ENCODE assay signal across 1 cellular context in the genomic region with DNA sequence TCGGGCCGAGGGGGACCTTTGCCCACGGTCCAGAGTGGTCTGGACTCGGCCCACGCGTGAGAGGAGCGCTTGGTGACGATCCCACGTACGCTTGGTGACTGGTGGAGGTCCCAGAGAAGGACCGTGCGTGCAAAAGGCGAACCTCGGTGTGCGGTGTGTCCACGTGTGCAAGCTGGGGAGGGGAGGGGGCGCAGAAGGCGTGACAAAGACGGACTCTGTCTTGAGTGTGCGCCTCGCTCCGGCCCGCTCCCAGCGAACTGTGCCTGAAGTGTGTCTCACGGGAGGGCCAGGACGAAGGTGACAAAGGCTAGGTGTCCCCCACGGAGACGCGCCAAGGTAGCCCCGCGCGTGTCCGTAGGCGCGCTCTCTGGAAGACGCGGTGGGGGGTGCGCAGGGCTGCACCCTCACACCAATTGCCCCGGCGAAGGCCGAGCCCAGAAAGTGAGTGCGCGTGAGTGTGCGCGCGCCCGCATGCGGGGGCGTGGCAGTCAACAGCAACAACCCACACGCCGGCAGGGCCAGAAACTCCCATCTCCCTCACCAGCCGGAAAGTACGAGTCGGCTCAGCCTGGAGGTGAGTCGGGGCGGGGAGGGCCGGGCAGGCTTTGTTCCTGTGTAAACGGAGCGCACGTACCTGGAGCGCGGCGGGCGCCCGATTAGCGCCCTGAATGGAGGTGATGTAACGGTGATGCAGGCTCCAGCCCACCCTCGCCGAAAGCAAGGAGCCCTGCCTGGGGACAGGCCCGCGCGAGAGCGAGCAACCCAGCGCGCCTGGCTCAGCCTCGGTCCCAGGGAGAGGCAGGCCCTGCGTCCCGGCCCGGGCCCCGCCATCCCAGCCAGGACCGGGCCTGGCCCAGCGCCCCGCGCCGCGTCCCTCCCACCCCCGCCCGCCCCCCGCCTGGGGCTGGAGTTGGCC.
TF ChIP-seq lines count a peak whose summit lies in the region.

A gene with protein sequence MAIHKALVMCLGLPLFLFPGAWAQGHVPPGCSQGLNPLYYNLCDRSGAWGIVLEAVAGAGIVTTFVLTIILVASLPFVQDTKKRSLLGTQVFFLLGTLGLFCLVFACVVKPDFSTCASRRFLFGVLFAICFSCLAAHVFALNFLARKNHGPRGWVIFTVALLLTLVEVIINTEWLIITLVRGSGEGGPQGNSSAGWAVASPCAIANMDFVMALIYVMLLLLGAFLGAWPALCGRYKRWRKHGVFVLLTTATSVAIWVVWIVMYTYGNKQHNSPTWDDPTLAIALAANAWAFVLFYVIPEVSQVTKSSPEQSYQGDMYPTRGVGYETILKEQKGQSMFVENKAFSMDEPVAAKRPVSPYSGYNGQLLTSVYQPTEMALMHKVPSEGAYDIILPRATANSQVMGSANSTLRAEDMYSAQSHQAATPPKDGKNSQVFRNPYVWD (plus strand): TSS at position 521 of the 916 bp plus-strand sequence. CDS start 7,689 bp downstream, outside the sequence.

TF ChIP-seq in HepG2, 621 proteins besides CTCF, POLR2A, EP300 and RAD21 (continued from another document and continues in another):
- TF ChIP-seq TEAD3 (CRISPR knock-in tag; optimal IDR thresholded peaks at IDR 0.05; ENCODE audit: borderline replicate concordance) (peak; percentile 72), ATAD3A (CRISPR knock-in tag; IDR thresholded peaks at IDR 0.05) (0 out of 2 replicates have a peak, but pooled peaks have one; percentile 16), ARNT2 (CRISPR knock-in tag; IDR thresholded peaks at IDR 0.05; ENCODE audit: low read depth) (peak; percentile 93), SP1 (IDR thresholded peaks at IDR 0.05) (no peak), SP1 (CRISPR knock-in tag; IDR thresholded peaks at IDR 0.05) (peak; percentile 89), TBP (CRISPR knock-in tag; IDR thresholded peaks at IDR 0.05) (no peak; the same call in 1 of the 2 replicates), JUN (CRISPR knock-in tag; IDR thresholded peaks at IDR 0.05) (peak; percentile 67), MEIS1 (CRISPR knock-in tag; IDR thresholded peaks at IDR 0.05; ENCODE audit: borderline replicate concordance) (peak; percentile 94; the same call in 1 of the 2 replicates), ZNF678 (CRISPR knock-in tag; IDR thresholded peaks at IDR 0.05) (no peak), YEATS2 (CRISPR knock-in tag; IDR thresholded peaks at IDR 0.05; ENCODE audit: borderline replicate concordance) (peak; percentile 80), BRD4 (CRISPR knock-in tag; IDR thresholded peaks at IDR 0.05) (peak; percentile 58; the same call in 1 of the 2 replicates), SYNCRIP (IDR thresholded peaks at IDR 0.05; ENCODE audit: insufficient read depth, low read depth, low read length) (no peak), HES4 (CRISPR knock-in tag; IDR thresholded peaks at IDR 0.05; ENCODE audit: borderline replicate concordance) (peak; percentile 88), MAZ (IDR thresholded peaks at IDR 0.05; ENCODE audit: borderline replicate concordance, low read depth, low read length) (no peak), MAZ (CRISPR knock-in tag; IDR thresholded peaks at IDR 0.05; ENCODE audit: low read depth) (peak; percentile 95), ZNF629 (CRISPR knock-in tag; conservative IDR thresholded peaks at IDR 0.05) (no peak), ZZZ3 (CRISPR knock-in tag; IDR thresholded peaks at IDR 0.05; ENCODE audit: borderline replicate concordance) (peak; percentile 35; the same call in 1 of the 2 replicates), ARNT (IDR thresholded peaks at IDR 0.05) (no peak), ZFP36 (IDR thresholded peaks at IDR 0.05; ENCODE audit: borderline replicate concordance, low read depth, low read length, partially characterized antibody) (no peak), RCOR2 (CRISPR knock-in tag; IDR thresholded peaks at IDR 0.05) (no peak), EZH2 (conservative IDR thresholded peaks at IDR 0.05; ENCODE audit: low read depth, low read length) (no peak), GATAD1 (CRISPR knock-in tag; IDR thresholded peaks at IDR 0.05) (peak; percentile 71), GABPB1 (CRISPR knock-in tag; IDR thresholded peaks at IDR 0.05) (peak; percentile 80), ZNF782 (CRISPR knock-in tag; IDR thresholded peaks at IDR 0.05; ENCODE audit: borderline replicate concordance) (peak; percentile 99), DNMT3B (CRISPR knock-in tag; conservative IDR thresholded peaks at IDR 0.05) (peak; percentile 30; the same call in 1 of the 2 replicates), PLRG1 (conservative IDR thresholded peaks at IDR 0.05) (no peak), FOXP1 (IDR thresholded peaks at IDR 0.05) (0 out of 2 replicates have a peak, but pooled peaks have one; percentile 66), FOXP1 (CRISPR knock-in tag; IDR thresholded peaks at IDR 0.05) (peak; percentile 93), YY1 (IDR thresholded peaks at IDR 0.05; ENCODE audit: insufficient read depth, insufficient replicate concordance, low read depth, low read length) (peak; percentile 53), SMAD9 (CRISPR knock-in tag; IDR thresholded peaks at IDR 0.05) (peak; percentile 51; the same call in 1 of the 2 replicates), ZNF672 (CRISPR knock-in tag; IDR thresholded peaks at IDR 0.05) (peak; percentile 82; the same call in 1 of the 2 replicates), ZNF431 (CRISPR knock-in tag; IDR thresholded peaks at IDR 0.05; ENCODE audit: borderline replicate concordance, low read depth) (peak; percentile 76), NR2F1 (CRISPR knock-in tag; IDR thresholded peaks at IDR 0.05) (no peak), ZNF350 (CRISPR knock-in tag; IDR thresholded peaks at IDR 0.05; ENCODE audit: borderline replicate concordance, low read depth) (peak; percentile 79; the same call in 1 of the 2 replicates), SMARCE1 (IDR thresholded peaks at IDR 0.05; ENCODE audit: borderline replicate concordance) (no peak), CCDC6 (CRISPR knock-in tag; IDR thresholded peaks at IDR 0.05) (peak; percentile 84), ZNF569 (CRISPR knock-in tag; IDR thresholded peaks at IDR 0.05; ENCODE audit: borderline replicate concordance) (0 out of 2 replicates have a peak, but pooled peaks have one; percentile 71), TCF7L2 (IDR thresholded peaks at IDR 0.05; ENCODE audit: low read depth, low read length) (no peak), SOX6 (IDR thresholded peaks at IDR 0.05) (no peak), SOX6 (CRISPR knock-in tag; IDR thresholded peaks at IDR 0.05) (peak; percentile 92), CAMTA2 (CRISPR knock-in tag; IDR thresholded peaks at IDR 0.05; ENCODE audit: borderline replicate concordance) (peak; percentile 98)
- TF ChIP-seq, protein P1, sequence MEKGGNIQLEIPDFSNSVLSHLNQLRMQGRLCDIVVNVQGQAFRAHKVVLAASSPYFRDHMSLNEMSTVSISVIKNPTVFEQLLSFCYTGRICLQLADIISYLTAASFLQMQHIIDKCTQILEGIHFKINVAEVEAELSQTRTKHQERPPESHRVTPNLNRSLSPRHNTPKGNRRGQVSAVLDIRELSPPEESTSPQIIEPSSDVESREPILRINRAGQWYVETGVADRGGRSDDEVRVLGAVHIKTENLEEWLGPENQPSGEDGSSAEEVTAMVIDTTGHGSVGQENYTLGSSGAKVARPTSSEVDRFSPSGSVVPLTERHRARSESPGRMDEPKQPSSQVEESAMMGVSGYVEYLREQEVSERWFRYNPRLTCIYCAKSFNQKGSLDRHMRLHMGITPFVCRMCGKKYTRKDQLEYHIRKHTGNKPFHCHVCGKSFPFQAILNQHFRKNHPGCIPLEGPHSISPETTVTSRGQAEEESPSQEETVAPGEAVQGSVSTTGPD (CRISPR knock-in tag; IDR thresholded peaks at IDR 0.05) = peak; percentile 72; the same call in 1 of the 2 replicates
- TF ChIP-seq, protein P2, sequence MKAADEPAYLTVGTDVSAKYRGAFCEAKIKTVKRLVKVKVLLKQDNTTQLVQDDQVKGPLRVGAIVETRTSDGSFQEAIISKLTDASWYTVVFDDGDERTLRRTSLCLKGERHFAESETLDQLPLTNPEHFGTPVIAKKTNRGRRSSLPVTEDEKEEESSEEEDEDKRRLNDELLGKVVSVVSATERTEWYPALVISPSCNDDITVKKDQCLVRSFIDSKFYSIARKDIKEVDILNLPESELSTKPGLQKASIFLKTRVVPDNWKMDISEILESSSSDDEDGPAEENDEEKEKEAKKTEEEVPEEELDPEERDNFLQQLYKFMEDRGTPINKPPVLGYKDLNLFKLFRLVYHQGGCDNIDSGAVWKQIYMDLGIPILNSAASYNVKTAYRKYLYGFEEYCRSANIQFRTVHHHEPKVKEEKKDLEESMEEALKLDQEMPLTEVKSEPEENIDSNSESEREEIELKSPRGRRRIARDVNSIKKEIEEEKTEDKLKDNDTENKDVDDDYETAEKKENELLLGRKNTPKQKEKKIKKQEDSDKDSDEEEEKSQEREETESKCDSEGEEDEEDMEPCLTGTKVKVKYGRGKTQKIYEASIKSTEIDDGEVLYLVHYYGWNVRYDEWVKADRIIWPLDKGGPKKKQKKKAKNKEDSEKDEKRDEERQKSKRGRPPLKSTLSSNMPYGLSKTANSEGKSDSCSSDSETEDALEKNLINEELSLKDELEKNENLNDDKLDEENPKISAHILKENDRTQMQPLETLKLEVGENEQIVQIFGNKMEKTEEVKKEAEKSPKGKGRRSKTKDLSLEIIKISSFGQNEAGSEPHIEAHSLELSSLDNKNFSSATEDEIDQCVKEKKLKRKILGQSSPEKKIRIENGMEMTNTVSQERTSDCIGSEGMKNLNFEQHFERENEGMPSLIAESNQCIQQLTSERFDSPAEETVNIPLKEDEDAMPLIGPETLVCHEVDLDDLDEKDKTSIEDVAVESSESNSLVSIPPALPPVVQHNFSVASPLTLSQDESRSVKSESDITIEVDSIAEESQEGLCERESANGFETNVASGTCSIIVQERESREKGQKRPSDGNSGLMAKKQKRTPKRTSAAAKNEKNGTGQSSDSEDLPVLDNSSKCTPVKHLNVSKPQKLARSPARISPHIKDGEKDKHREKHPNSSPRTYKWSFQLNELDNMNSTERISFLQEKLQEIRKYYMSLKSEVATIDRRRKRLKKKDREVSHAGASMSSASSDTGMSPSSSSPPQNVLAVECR (CRISPR knock-in tag; IDR thresholded peaks at IDR 0.05; ENCODE audit: borderline replicate concordance) = peak; percentile 92
- TF ChIP-seq, protein P3, sequence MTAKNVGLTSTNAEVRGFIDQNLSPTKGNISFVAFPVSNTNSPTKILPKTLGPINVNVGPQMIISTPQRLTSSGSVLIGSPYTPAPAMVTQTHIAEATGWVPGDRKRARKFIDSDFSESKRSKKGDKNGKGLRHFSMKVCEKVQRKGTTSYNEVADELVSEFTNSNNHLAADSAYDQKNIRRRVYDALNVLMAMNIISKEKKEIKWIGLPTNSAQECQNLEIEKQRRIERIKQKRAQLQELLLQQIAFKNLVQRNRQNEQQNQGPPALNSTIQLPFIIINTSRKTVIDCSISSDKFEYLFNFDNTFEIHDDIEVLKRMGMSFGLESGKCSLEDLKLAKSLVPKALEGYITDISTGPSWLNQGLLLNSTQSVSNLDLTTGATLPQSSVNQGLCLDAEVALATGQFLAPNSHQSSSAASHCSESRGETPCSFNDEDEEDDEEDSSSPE (CRISPR knock-in tag; IDR thresholded peaks at IDR 0.05) = peak; percentile 67; the same call in 1 of the 2 replicates
- TF ChIP-seq, protein P4, sequence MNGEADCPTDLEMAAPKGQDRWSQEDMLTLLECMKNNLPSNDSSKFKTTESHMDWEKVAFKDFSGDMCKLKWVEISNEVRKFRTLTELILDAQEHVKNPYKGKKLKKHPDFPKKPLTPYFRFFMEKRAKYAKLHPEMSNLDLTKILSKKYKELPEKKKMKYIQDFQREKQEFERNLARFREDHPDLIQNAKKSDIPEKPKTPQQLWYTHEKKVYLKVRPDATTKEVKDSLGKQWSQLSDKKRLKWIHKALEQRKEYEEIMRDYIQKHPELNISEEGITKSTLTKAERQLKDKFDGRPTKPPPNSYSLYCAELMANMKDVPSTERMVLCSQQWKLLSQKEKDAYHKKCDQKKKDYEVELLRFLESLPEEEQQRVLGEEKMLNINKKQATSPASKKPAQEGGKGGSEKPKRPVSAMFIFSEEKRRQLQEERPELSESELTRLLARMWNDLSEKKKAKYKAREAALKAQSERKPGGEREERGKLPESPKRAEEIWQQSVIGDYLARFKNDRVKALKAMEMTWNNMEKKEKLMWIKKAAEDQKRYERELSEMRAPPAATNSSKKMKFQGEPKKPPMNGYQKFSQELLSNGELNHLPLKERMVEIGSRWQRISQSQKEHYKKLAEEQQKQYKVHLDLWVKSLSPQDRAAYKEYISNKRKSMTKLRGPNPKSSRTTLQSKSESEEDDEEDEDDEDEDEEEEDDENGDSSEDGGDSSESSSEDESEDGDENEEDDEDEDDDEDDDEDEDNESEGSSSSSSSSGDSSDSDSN (CRISPR knock-in tag; IDR thresholded peaks at IDR 0.05) = peak; percentile 96
- TF ChIP-seq, protein P5, sequence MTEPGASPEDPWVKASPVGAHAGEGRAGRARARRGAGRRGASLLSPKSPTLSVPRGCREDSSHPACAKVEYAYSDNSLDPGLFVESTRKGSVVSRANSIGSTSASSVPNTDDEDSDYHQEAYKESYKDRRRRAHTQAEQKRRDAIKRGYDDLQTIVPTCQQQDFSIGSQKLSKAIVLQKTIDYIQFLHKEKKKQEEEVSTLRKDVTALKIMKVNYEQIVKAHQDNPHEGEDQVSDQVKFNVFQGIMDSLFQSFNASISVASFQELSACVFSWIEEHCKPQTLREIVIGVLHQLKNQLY (CRISPR knock-in tag; IDR thresholded peaks at IDR 0.05) = peak; percentile 74
- TF ChIP-seq, protein P6, sequence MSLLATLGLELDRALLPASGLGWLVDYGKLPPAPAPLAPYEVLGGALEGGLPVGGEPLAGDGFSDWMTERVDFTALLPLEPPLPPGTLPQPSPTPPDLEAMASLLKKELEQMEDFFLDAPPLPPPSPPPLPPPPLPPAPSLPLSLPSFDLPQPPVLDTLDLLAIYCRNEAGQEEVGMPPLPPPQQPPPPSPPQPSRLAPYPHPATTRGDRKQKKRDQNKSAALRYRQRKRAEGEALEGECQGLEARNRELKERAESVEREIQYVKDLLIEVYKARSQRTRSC (CRISPR knock-in tag; IDR thresholded peaks at IDR 0.05; ENCODE audit: low read depth) = 0 out of 2 replicates have a peak, but pooled peaks have one; percentile 81
- TF ChIP-seq, protein P7, sequence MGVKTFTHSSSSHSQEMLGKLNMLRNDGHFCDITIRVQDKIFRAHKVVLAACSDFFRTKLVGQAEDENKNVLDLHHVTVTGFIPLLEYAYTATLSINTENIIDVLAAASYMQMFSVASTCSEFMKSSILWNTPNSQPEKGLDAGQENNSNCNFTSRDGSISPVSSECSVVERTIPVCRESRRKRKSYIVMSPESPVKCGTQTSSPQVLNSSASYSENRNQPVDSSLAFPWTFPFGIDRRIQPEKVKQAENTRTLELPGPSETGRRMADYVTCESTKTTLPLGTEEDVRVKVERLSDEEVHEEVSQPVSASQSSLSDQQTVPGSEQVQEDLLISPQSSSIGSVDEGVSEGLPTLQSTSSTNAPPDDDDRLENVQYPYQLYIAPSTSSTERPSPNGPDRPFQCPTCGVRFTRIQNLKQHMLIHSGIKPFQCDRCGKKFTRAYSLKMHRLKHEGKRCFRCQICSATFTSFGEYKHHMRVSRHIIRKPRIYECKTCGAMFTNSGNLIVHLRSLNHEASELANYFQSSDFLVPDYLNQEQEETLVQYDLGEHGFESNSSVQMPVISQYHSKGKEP (CRISPR knock-in tag; IDR thresholded peaks at IDR 0.05) = 0 out of 2 replicates have a peak, but pooled peaks have one; percentile 29
